Comparison of ENCODE assay signal across 3 cellular contexts in the genomic region with DNA sequence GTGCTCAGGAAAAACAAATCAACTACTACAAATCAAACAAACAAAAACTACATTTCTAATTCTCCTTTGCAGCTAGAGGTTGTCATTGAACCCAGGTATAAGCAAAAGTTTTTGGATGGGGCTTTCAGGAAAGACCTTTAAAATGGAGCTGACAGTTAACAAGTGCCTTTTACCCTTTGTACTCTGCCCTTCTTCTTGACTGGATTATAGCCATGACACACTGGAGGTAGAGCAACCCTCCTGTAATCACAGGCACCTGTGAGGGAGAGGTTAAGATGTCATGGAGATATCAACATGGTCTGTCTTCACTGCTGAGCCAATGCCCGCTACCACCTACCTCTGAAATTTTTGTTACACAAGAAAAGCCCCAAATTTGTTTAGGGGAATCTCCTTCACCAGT.
TF ChIP-seq lines count a peak whose summit lies in the region.

No MANE protein-coding gene starts in this region.

TF ChIP-seq in liver, 16 proteins besides CTCF, POLR2A, EP300 and RAD21:
- TF ChIP-seq HNF4A (conservative IDR thresholded peaks at IDR 0.05), result peak; percentile 36 to 56
- no peak for TF ChIP-seq SP1 (IDR thresholded peaks at IDR 0.05)
TF ChIP-seq in liver: peak in this region for 1.

TF ChIP-seq in HepG2, 621 proteins besides CTCF, POLR2A, EP300 and RAD21:
- TF ChIP-seq, protein P1, sequence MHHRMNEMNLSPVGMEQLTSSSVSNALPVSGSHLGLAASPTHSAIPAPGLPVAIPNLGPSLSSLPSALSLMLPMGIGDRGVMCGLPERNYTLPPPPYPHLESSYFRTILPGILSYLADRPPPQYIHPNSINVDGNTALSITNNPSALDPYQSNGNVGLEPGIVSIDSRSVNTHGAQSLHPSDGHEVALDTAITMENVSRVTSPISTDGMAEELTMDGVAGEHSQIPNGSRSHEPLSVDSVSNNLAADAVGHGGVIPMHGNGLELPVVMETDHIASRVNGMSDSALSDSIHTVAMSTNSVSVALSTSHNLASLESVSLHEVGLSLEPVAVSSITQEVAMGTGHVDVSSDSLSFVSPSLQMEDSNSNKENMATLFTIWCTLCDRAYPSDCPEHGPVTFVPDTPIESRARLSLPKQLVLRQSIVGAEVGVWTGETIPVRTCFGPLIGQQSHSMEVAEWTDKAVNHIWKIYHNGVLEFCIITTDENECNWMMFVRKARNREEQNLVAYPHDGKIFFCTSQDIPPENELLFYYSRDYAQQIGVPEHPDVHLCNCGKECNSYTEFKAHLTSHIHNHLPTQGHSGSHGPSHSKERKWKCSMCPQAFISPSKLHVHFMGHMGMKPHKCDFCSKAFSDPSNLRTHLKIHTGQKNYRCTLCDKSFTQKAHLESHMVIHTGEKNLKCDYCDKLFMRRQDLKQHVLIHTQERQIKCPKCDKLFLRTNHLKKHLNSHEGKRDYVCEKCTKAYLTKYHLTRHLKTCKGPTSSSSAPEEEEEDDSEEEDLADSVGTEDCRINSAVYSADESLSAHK (CRISPR knock-in tag; IDR thresholded peaks at IDR 0.05; ENCODE audit: borderline replicate concordance), result no peak
- TF ChIP-seq, protein P2, sequence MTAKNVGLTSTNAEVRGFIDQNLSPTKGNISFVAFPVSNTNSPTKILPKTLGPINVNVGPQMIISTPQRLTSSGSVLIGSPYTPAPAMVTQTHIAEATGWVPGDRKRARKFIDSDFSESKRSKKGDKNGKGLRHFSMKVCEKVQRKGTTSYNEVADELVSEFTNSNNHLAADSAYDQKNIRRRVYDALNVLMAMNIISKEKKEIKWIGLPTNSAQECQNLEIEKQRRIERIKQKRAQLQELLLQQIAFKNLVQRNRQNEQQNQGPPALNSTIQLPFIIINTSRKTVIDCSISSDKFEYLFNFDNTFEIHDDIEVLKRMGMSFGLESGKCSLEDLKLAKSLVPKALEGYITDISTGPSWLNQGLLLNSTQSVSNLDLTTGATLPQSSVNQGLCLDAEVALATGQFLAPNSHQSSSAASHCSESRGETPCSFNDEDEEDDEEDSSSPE (CRISPR knock-in tag; IDR thresholded peaks at IDR 0.05), result no peak
- TF ChIP-seq ZEB1 (IDR thresholded peaks at IDR 0.05; ENCODE audit: insufficient replicate concordance, low read depth), result no peak
- TF ChIP-seq ZNF782 (CRISPR knock-in tag; IDR thresholded peaks at IDR 0.05; ENCODE audit: borderline replicate concordance), result no peak
- TF ChIP-seq, protein P3, sequence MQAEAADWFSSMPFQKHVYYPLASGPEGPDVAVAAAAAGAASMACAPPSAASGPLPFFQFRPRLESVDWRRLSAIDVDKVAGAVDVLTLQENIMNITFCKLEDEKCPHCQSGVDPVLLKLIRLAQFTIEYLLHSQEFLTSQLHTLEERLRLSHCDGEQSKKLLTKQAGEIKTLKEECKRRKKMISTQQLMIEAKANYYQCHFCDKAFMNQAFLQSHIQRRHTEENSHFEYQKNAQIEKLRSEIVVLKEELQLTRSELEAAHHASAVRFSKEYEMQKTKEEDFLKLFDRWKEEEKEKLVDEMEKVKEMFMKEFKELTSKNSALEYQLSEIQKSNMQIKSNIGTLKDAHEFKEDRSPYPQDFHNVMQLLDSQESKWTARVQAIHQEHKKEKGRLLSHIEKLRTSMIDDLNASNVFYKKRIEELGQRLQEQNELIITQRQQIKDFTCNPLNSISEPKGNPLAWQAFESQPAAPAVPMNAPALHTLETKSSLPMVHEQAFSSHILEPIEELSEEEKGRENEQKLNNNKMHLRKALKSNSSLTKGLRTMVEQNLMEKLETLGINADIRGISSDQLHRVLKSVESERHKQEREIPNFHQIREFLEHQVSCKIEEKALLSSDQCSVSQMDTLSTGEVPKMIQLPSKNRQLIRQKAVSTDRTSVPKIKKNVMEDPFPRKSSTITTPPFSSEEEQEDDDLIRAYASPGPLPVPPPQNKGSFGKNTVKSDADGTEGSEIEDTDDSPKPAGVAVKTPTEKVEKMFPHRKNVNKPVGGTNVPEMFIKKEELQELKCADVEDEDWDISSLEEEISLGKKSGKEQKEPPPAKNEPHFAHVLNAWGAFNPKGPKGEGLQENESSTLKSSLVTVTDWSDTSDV (CRISPR knock-in tag; IDR thresholded peaks at IDR 0.05), result no peak

TF ChIP-seq in GM12878, 131 proteins besides CTCF, POLR2A, EP300 and RAD21:
- no peak for TF ChIP-seq EED (IDR thresholded peaks at IDR 0.05; ENCODE audit: low read depth)
- TF ChIP-seq, protein P4, sequence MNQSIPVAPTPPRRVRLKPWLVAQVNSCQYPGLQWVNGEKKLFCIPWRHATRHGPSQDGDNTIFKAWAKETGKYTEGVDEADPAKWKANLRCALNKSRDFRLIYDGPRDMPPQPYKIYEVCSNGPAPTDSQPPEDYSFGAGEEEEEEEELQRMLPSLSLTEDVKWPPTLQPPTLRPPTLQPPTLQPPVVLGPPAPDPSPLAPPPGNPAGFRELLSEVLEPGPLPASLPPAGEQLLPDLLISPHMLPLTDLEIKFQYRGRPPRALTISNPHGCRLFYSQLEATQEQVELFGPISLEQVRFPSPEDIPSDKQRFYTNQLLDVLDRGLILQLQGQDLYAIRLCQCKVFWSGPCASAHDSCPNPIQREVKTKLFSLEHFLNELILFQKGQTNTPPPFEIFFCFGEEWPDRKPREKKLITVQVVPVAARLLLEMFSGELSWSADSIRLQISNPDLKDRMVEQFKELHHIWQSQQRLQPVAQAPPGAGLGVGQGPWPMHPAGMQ (IDR thresholded peaks at IDR 0.05; ENCODE audit: borderline replicate concordance), result no peak
- no peak for TF ChIP-seq POU2F2 (IDR thresholded peaks at IDR 0.05; ENCODE audit: borderline replicate concordance, low read depth, low read length)
- no peak for TF ChIP-seq RCOR1 (conservative IDR thresholded peaks at IDR 0.05; ENCODE audit: low read depth, low read length)
- TF ChIP-seq, protein P5, sequence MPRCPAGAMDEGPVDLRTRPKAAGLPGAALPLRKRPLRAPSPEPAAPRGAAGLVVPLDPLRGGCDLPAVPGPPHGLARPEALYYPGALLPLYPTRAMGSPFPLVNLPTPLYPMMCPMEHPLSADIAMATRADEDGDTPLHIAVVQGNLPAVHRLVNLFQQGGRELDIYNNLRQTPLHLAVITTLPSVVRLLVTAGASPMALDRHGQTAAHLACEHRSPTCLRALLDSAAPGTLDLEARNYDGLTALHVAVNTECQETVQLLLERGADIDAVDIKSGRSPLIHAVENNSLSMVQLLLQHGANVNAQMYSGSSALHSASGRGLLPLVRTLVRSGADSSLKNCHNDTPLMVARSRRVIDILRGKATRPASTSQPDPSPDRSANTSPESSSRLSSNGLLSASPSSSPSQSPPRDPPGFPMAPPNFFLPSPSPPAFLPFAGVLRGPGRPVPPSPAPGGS (IDR thresholded peaks at IDR 0.05; ENCODE audit: borderline replicate concordance, insufficient read depth, low read depth, low read length, poor library complexity, severe bottlenecking), result no peak
- TF ChIP-seq MTA3 (IDR thresholded peaks at IDR 0.05; ENCODE audit: borderline replicate concordance, low read length), result no peak
- TF ChIP-seq ZNF274 (IDR thresholded peaks at IDR 0.05; ENCODE audit: insufficient read depth, insufficient read length), result no peak
- TF ChIP-seq, protein P6, sequence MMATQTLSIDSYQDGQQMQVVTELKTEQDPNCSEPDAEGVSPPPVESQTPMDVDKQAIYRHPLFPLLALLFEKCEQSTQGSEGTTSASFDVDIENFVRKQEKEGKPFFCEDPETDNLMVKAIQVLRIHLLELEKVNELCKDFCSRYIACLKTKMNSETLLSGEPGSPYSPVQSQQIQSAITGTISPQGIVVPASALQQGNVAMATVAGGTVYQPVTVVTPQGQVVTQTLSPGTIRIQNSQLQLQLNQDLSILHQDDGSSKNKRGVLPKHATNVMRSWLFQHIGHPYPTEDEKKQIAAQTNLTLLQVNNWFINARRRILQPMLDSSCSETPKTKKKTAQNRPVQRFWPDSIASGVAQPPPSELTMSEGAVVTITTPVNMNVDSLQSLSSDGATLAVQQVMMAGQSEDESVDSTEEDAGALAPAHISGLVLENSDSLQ (IDR thresholded peaks at IDR 0.05), result no peak
- no peak for TF ChIP-seq SRF (IDR thresholded peaks at IDR 0.05; ENCODE audit: low read depth in 2 of 2, low read length in 2 of 2)
- TF ChIP-seq, protein P7, sequence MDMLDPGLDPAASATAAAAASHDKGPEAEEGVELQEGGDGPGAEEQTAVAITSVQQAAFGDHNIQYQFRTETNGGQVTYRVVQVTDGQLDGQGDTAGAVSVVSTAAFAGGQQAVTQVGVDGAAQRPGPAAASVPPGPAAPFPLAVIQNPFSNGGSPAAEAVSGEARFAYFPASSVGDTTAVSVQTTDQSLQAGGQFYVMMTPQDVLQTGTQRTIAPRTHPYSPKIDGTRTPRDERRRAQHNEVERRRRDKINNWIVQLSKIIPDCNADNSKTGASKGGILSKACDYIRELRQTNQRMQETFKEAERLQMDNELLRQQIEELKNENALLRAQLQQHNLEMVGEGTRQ (IDR thresholded peaks at IDR 0.05; ENCODE audit: borderline replicate concordance, low read depth, low read length), result no peak
- no peak for TF ChIP-seq NFXL1 (IDR thresholded peaks at IDR 0.05; ENCODE audit: borderline replicate concordance)
- TF ChIP-seq NFYA (IDR thresholded peaks at IDR 0.05; ENCODE audit: borderline replicate concordance, low read depth, low read length), result no peak
- no peak for TF ChIP-seq SIN3A (IDR thresholded peaks at IDR 0.05; ENCODE audit: low read depth, low read length)
- TF ChIP-seq GATAD2B (conservative IDR thresholded peaks at IDR 0.05; ENCODE audit: low read depth), result no peak
- no peak for TF ChIP-seq CREB1 (IDR thresholded peaks at IDR 0.05; ENCODE audit: low read depth)
- TF ChIP-seq MYC (IDR thresholded peaks at IDR 0.05; ENCODE audit: insufficient read depth, insufficient read length, insufficient replicate concordance, low read length, severe bottlenecking), result no peak
- no peak for TF ChIP-seq NR2C2 (IDR thresholded peaks at IDR 0.05; ENCODE audit: borderline replicate concordance, control insufficient read depth, insufficient read length, low read depth)
